Comparison of ENCODE assay signal across 16 cellular contexts in genomic region chr6:116090251-116090650, GRCh38. TPM values are rescaled to one million over a fixed set of nuclear protein-coding genes. Genes with fewer than 3 reads are reported as not detected.
DNase-seq lines count a peak whose midpoint lies in the region; ATAC-seq and TF ChIP-seq lines count a peak whose summit lies in the region.
"Had no signal": no experiment of that assay in that cellular context is flagged by ENCODE, and none has a peak within 500 bp of the region (broad histone marks: within the 10 kb centered on the region; RNA-seq: fewer than 3 reads in every experiment).

No MANE protein-coding gene starts in this region.

- H3K4me1 Mint-ChIP-seq in activated CD8-positive, alpha-beta T cell treated with anti-CD3 and anti-CD28 coated beads, Interleukin-2, amount 10 ng/mL, durations not matched to agents 7 days and 5 days (ENCODE audit: low read depth) = peaks cover 16% of the 10 kb centered on the region
- H3K4me1 Mint-ChIP-seq: neural progenitor cell had no signal

- peak overlapping the region; percentile 5 for H3K27ac Mint-ChIP-seq in activated CD8-positive, alpha-beta T cell treated with anti-CD3 and anti-CD28 coated beads, Interleukin-2, amount 10 ng/mL, durations not matched to agents 7 days and 5 days
- H3K27ac Mint-ChIP-seq: IgD-negative memory B cell, neural progenitor cell had no signal

- H3K9me3 Mint-ChIP-seq in activated CD8-positive, alpha-beta T cell treated with anti-CD3 and anti-CD28 coated beads, Interleukin-2, amount 10 ng/mL, durations not matched to agents 7 days and 5 days (ENCODE audit: insufficient read depth) = no peaks in the 10 kb centered on the region
- H3K9me3 Mint-ChIP-seq: IgD-negative memory B cell had no signal

- CTCF ChIA-PET in activated CD8-positive, alpha-beta T cell treated with anti-CD3 and anti-CD28 coated beads, Interleukin-2, amount 10 ng/mL, durations not matched to agents 7 days and 5 days (lab: Charles Lee) = interaction anchor here (1.0 kb wide), 1 partner anchor 78 kb away, joined by 3 read pairs; no protein-coding TSS in a partner anchor

- ATAC-seq in GM18511 (IDR thresholded peaks at IDR 0.05; ENCODE audit: unreplicated experiment) (peak; percentile 64), GM21360 (IDR thresholded peaks at IDR 0.05; ENCODE audit: unreplicated experiment) (peak; percentile 49), HG03039 (IDR thresholded peaks at IDR 0.05; ENCODE audit: unreplicated experiment) (peak; percentile 60)
- ATAC-seq in activated CD8-positive, alpha-beta T cell treated with anti-CD3 and anti-CD28 coated beads, Interleukin-2, amount 10 ng/mL, durations not matched to agents 7 days and 5 days = peak; percentile 82

- no peaks in the 10 kb centered on the region for H3K36me3 Mint-ChIP-seq in activated CD8-positive, alpha-beta T cell treated with anti-CD3 and anti-CD28 coated beads, Interleukin-2, amount 10 ng/mL, durations not matched to agents 7 days and 5 days (ENCODE audit: low read depth)
- H3K36me3 Mint-ChIP-seq: neural progenitor cell had no signal

- no peak for TF ChIP-seq CTCF in vagina (IDR thresholded peaks at IDR 0.05)

- no peaks in the 10 kb centered on the region for H3K9me3 ChIP-seq in vagina
- H3K9me3 ChIP-seq: thoracic aorta had no signal

- POLR2A ChIA-PET in activated CD8-positive, alpha-beta T cell treated with anti-CD3 and anti-CD28 coated beads, Interleukin-2, amount 10 ng/mL, durations not matched to agents 7 days and 5 days (lab: Charles Lee) = interaction anchor here (1.7 kb wide), 1 partner anchor 11 kb away, joined by 7 read pairs; the partner anchor contains the start of gene NT5DC1

- peak; percentile 39 for DNase-seq in activated CD8-positive, alpha-beta T cell treated with anti-CD3 and anti-CD28 coated beads, Interleukin-2, amount 10 ng/mL, durations not matched to agents 7 days and 5 days
- DNase-seq in vagina (ENCODE audit: extremely low spot score in 2 of 2) (no peak), cortex of kidney (lab: John Stamatoyannopoulos, UW) (no peak), medulla oblongata (ENCODE audit: extremely low spot score) (no peak)
- no peak for DNase-seq in stimulated activated CD4-positive, alpha-beta T cell treated with anti-CD3 and anti-CD28 coated beads, Interleukin-4, amount 100 ng/mL, for 24 hours
- DNase-seq: activated CD4-positive, alpha-beta T cell treated with anti-CD3 and anti-CD28 coated beads for 4 hours; aorta; NCI-H2171 treated with DMSO at 0.1 percent for 48 hours; Right ventricle myocardium superior had no signal

- no peaks in the 10 kb centered on the region for H3K27me3 ChIP-seq in vagina
- H3K27me3 ChIP-seq: neural progenitor cell had no signal

- no peak overlapping the region for H3K4me3 Mint-ChIP-seq in activated CD8-positive, alpha-beta T cell treated with anti-CD3 and anti-CD28 coated beads, Interleukin-2, amount 10 ng/mL, durations not matched to agents 7 days and 5 days
- H3K4me3 Mint-ChIP-seq: IgD-negative memory B cell, neural progenitor cell had no signal

- peaks cover 12% of the 10 kb centered on the region for H3K4me1 ChIP-seq in vagina
- H3K4me1 ChIP-seq: neural progenitor cell had no signal

- H3K36me3 ChIP-seq in vagina = no peaks in the 10 kb centered on the region
- H3K36me3 ChIP-seq: neural progenitor cell, thoracic aorta had no signal

- no peak overlapping the region for H3K4me3 ChIP-seq in vagina
- H3K4me3 ChIP-seq: neural progenitor cell, thoracic aorta had no signal

- H3K27me3 Mint-ChIP-seq in activated CD8-positive, alpha-beta T cell treated with anti-CD3 and anti-CD28 coated beads, Interleukin-2, amount 10 ng/mL, durations not matched to agents 7 days and 5 days (ENCODE audit: low read depth) = peaks cover 2% of the 10 kb centered on the region

- TF ChIP-seq POLR2A in vagina (IDR thresholded peaks at IDR 0.05) = no peak

- no peak overlapping the region for H3K27ac ChIP-seq in vagina
- H3K27ac ChIP-seq: C4-2B, neural progenitor cell, thoracic aorta had no signal

- intact Hi-C loops in vagina (cut with DNase I) = loop anchor here (10.0 kb wide), 1 partner anchor 75 kb away; no protein-coding TSS in a partner anchor

RNA-seq across cellular contexts. Expression of gene NT5DC1, which starts 10.4 kb away (rescaled TPM):
- total RNA-seq in activated CD8-positive, alpha-beta T cell treated with anti-CD3 and anti-CD28 coated beads, Interleukin-2, amount 10 ng/mL, durations not matched to agents 7 days and 5 days = 10 to 100 TPM; 29.5 to 32.9 TPM
- 6.1 TPM for total RNA-seq in vagina

RNA-seq across cellular contexts. Expression of gene FRK, which starts 29.6 kb away (rescaled TPM):
- under 1 TPM; 0.03 TPM for total RNA-seq in activated CD8-positive, alpha-beta T cell treated with anti-CD3 and anti-CD28 coated beads, Interleukin-2, amount 10 ng/mL, durations not matched to agents 7 days and 5 days
- 3.9 TPM for total RNA-seq in vagina

RNA-seq across cellular contexts. Expression of gene COL10A1, which starts 35.7 kb away (rescaled TPM):
- total RNA-seq in activated CD8-positive, alpha-beta T cell treated with anti-CD3 and anti-CD28 coated beads, Interleukin-2, amount 10 ng/mL, durations not matched to agents 7 days and 5 days = not detected
- not detected for total RNA-seq in vagina
- total RNA-seq: Right ventricle myocardium superior had no signal
